Comparison of ENCODE assay signal across 18 cellular contexts in genomic region chr9:132238026-132238972, GRCh38.
"Had no signal": no experiment of that assay in that cellular context is flagged by ENCODE, and none has a peak within 500 bp of the region (broad histone marks: within the 10 kb centered on the region; RNA-seq: fewer than 3 reads in every experiment).

No MANE protein-coding gene starts in this region.

- H3K27ac Mint-ChIP-seq: activated B cell treated with CpG ODN at 0.5 μM for 24 hours; activated CD4-positive, alpha-beta memory T cell treated with anti-CD3 and anti-CD28 coated beads, Interleukin-2, amount 10 ng/mL, durations not matched to agents 7 days and 5 days; activated naive CD4-positive, alpha-beta T cell treated with anti-CD3 and anti-CD28 coated beads, Interleukin-2, amount 10 ng/mL, durations not matched to agents 7 days and 5 days; nephron; stimulated activated naive CD8-positive, alpha-beta T cell treated with anti-CD3 and anti-CD28 coated beads, Interleukin-15, Interleukin-2, amounts not matched to agents 100 ng/mL and 50 ng/mL, for 24 hours had no signal

- H3K36me3 ChIP-seq: colonic mucosa, left lung, right lobe of liver, tibial nerve had no signal

- H3K27me3 ChIP-seq: right lobe of liver had no signal

- H3K27ac ChIP-seq: colonic mucosa, right lobe of liver, skin epidermis had no signal

- H3K9me3 ChIP-seq: colonic mucosa, left lung, right lobe of liver, tibial nerve had no signal

- H3K36me3 Mint-ChIP-seq: activated naive CD4-positive, alpha-beta T cell treated with anti-CD3 and anti-CD28 coated beads, Interleukin-2, amount 10 ng/mL, durations not matched to agents 7 days and 5 days; mesothelial cell of epicardium had no signal

- H3K4me3 Mint-ChIP-seq: activated B cell treated with CpG ODN at 0.5 μM for 24 hours; activated CD4-positive, alpha-beta memory T cell treated with anti-CD3 and anti-CD28 coated beads, Interleukin-2, amount 10 ng/mL, durations not matched to agents 7 days and 5 days; activated naive CD4-positive, alpha-beta T cell treated with anti-CD3 and anti-CD28 coated beads, Interleukin-2, amount 10 ng/mL, durations not matched to agents 7 days and 5 days; mesothelial cell of epicardium; stimulated activated naive CD8-positive, alpha-beta T cell treated with anti-CD3 and anti-CD28 coated beads, Interleukin-15, Interleukin-2, amounts not matched to agents 100 ng/mL and 50 ng/mL, for 24 hours had no signal

- H3K4me3 ChIP-seq: colonic mucosa, left lung, right lobe of liver, skin epidermis, tibial nerve had no signal

- H3K27me3 Mint-ChIP-seq: activated B cell treated with CpG ODN at 0.5 μM for 24 hours; stimulated activated naive CD8-positive, alpha-beta T cell treated with anti-CD3 and anti-CD28 coated beads, Interleukin-15, Interleukin-2, amounts not matched to agents 100 ng/mL and 50 ng/mL, for 24 hours had no signal

- ATAC-seq: left lung, right lobe of liver had no signal

- H3K9me3 Mint-ChIP-seq: activated B cell treated with CpG ODN at 0.5 μM for 24 hours; activated CD4-positive, alpha-beta memory T cell treated with anti-CD3 and anti-CD28 coated beads, Interleukin-2, amount 10 ng/mL, durations not matched to agents 7 days and 5 days; activated naive CD4-positive, alpha-beta T cell treated with anti-CD3 and anti-CD28 coated beads, Interleukin-2, amount 10 ng/mL, durations not matched to agents 7 days and 5 days; mesothelial cell of epicardium; nephron; stimulated activated naive CD8-positive, alpha-beta T cell treated with anti-CD3 and anti-CD28 coated beads, Interleukin-15, Interleukin-2, amounts not matched to agents 100 ng/mL and 50 ng/mL, for 24 hours had no signal

- DNase-seq: activated B cell treated with CpG ODN at 0.5 μM for 24 hours; activated CD4-positive, alpha-beta memory T cell treated with anti-CD3 and anti-CD28 coated beads, Interleukin-2, amount 10 ng/mL, durations not matched to agents 7 days and 5 days; activated CD4-positive, alpha-beta T cell treated with anti-CD3 and anti-CD28 coated beads for 4 hours; activated effector memory CD4-positive, alpha-beta T cell treated with anti-CD3 and anti-CD28 coated beads, Interleukin-2, amount 50 U/mL, for 16 hours; activated naive CD4-positive, alpha-beta T cell treated with anti-CD3 and anti-CD28 coated beads, Interleukin-2, amount 10 ng/mL, durations not matched to agents 7 days and 5 days; activated T-cell treated with anti-CD3 and anti-CD28 coated beads for 4 hours; colonic mucosa; foreskin fibroblast; nucleus accumbens; stimulated activated CD4-positive, alpha-beta T cell treated with anti-CD3 and anti-CD28 coated beads, Interleukin-1b, Interleukin-23, amount 100 ng/mL, for 48 hours; T-helper 9 cell had no signal
